ENCODE assay signal across 10 cellular contexts in genomic region chr9:133420392-133420827, GRCh38. TPM values are rescaled to one million over a fixed set of nuclear protein-coding genes. Genes with fewer than 3 reads are reported as not detected.
DNase-seq lines count a peak whose midpoint lies in the region; ATAC-seq and TF ChIP-seq lines count a peak whose summit lies in the region.
"Had no signal": no experiment of that assay in that cellular context is flagged by ENCODE, and none has a peak within 500 bp of the region (broad histone marks: within the 10 kb centered on the region; RNA-seq: fewer than 3 reads in every experiment).

No MANE protein-coding gene starts in this region.

- H3K27me3 ChIP-seq in stomach, result peaks cover 0 to 3% (median 0%) of the 10 kb centered on the region in 3 donors
- H3K27me3 ChIP-seq: SJSA1 had no signal

- WGBS in stomach, 5 donors, result 55 to 72% (median 66%) methylated on average over 5 of the region's 5 CpGs

- H3K9me3 Mint-ChIP-seq in activated T-cell treated with anti-CD3 and anti-CD28 coated beads, Interleukin-2, amount 50 U/mL, for 72 hours, result no peaks in the 10 kb centered on the region
- no peaks in the 10 kb centered on the region for H3K9me3 Mint-ChIP-seq in activated T-cell treated with anti-CD3 and anti-CD28 coated beads, Interleukin-2, amount 50 U/mL, for 4 hours
- H3K9me3 Mint-ChIP-seq in activated naive CD8-positive, alpha-beta T cell (ENCODE audit: low read depth), result no peaks in the 10 kb centered on the region
- H3K9me3 Mint-ChIP-seq in stimulated activated effector memory CD8-positive, alpha-beta T cell treated with anti-CD3 and anti-CD28 coated beads, Interleukin-12 subunit alpha, Interleukin-12 subunit beta, amount 100 ng/mL, for 72 hours, result no peaks in the 10 kb centered on the region
- H3K9me3 Mint-ChIP-seq: activated CD4-positive, alpha-beta T cell treated with anti-CD3 and anti-CD28 coated beads, Interleukin-2, amount 10 ng/mL, durations not matched to agents 7 days and 5 days had no signal

- peaks cover 2% of the 10 kb centered on the region for H3K27me3 Mint-ChIP-seq in activated T-cell treated with anti-CD3 and anti-CD28 coated beads, Interleukin-2, amount 50 U/mL, for 72 hours (ENCODE audit: low read depth)
- peaks cover 8% of the 10 kb centered on the region for H3K27me3 Mint-ChIP-seq in activated T-cell treated with anti-CD3 and anti-CD28 coated beads, Interleukin-2, amount 50 U/mL, for 4 hours (ENCODE audit: low read depth)
- H3K27me3 Mint-ChIP-seq in activated naive CD8-positive, alpha-beta T cell, result no peaks in the 10 kb centered on the region
- H3K27me3 Mint-ChIP-seq: activated CD4-positive, alpha-beta T cell treated with anti-CD3 and anti-CD28 coated beads, Interleukin-2, amount 10 ng/mL, durations not matched to agents 7 days and 5 days had no signal

- DNase-seq in activated T-cell treated with anti-CD3 and anti-CD28 coated beads, Interleukin-2, amount 50 U/mL, for 72 hours, result peak in 1 of 2 donors; percentile 39
- DNase-seq in activated T-cell treated with anti-CD3 and anti-CD28 coated beads, Interleukin-2, amount 50 U/mL, for 4 hours, result no peak
- DNase-seq in stimulated activated effector memory CD8-positive, alpha-beta T cell treated with anti-CD3 and anti-CD28 coated beads, Interleukin-12 subunit alpha, Interleukin-12 subunit beta, amount 100 ng/mL, for 72 hours (ENCODE audit: low spot score in 2 of 2), result peak in 1 of 2 donors; percentile 66
- DNase-seq in RKO (ENCODE audit: low spot score) (no peak), stomach (no peak), NCI-H524 treated with DMSO at 0.1 percent for 48 hours (lab: John Stamatoyannopoulos, UW) (no peak)
- DNase-seq: activated CD4-positive, alpha-beta T cell treated with anti-CD3 and anti-CD28 coated beads, Interleukin-2, amount 10 ng/mL, durations not matched to agents 7 days and 5 days had no signal

- no peak for ATAC-seq in activated T-cell treated with anti-CD3 and anti-CD28 coated beads, Interleukin-2, amount 50 U/mL, for 72 hours (replicated peaks in 1 of 2)
- no peak for ATAC-seq in activated T-cell treated with anti-CD3 and anti-CD28 coated beads, Interleukin-2, amount 50 U/mL, for 4 hours
- peak; percentile 36 for ATAC-seq in HG02981 (IDR thresholded peaks at IDR 0.05; ENCODE audit: unreplicated experiment)
- peak; percentile 31 for ATAC-seq in stimulated activated effector memory CD8-positive, alpha-beta T cell treated with anti-CD3 and anti-CD28 coated beads, Interleukin-12 subunit alpha, Interleukin-12 subunit beta, amount 100 ng/mL, for 72 hours

- TF ChIP-seq POLR2A in stomach (IDR thresholded peaks at IDR 0.05), result no peak

- peak overlapping the region; percentile 84 for H3K27ac Mint-ChIP-seq in activated T-cell treated with anti-CD3 and anti-CD28 coated beads, Interleukin-2, amount 50 U/mL, for 72 hours
- H3K27ac Mint-ChIP-seq in activated naive CD8-positive, alpha-beta T cell, result peak overlapping the region; percentile 61
- H3K27ac Mint-ChIP-seq in stimulated activated effector memory CD8-positive, alpha-beta T cell treated with anti-CD3 and anti-CD28 coated beads, Interleukin-12 subunit alpha, Interleukin-12 subunit beta, amount 100 ng/mL, for 72 hours, result peak overlapping the region; percentile 96
- H3K27ac Mint-ChIP-seq: activated CD4-positive, alpha-beta T cell treated with anti-CD3 and anti-CD28 coated beads, Interleukin-2, amount 10 ng/mL, durations not matched to agents 7 days and 5 days had no signal

- peaks cover 0 to 8% (median 7%) of the 10 kb centered on the region in 4 donors for H3K36me3 ChIP-seq in stomach

- peak overlapping the region; percentile 68 for H3K4me3 Mint-ChIP-seq in activated T-cell treated with anti-CD3 and anti-CD28 coated beads, Interleukin-2, amount 50 U/mL, for 72 hours
- no peak overlapping the region for H3K4me3 Mint-ChIP-seq in activated T-cell treated with anti-CD3 and anti-CD28 coated beads, Interleukin-2, amount 50 U/mL, for 4 hours
- H3K4me3 Mint-ChIP-seq in activated naive CD8-positive, alpha-beta T cell, result peak overlapping the region; percentile 22
- peak overlapping the region; percentile 37 for H3K4me3 Mint-ChIP-seq in stimulated activated effector memory CD8-positive, alpha-beta T cell treated with anti-CD3 and anti-CD28 coated beads, Interleukin-12 subunit alpha, Interleukin-12 subunit beta, amount 100 ng/mL, for 72 hours
- H3K4me3 Mint-ChIP-seq: activated CD4-positive, alpha-beta T cell treated with anti-CD3 and anti-CD28 coated beads, Interleukin-2, amount 10 ng/mL, durations not matched to agents 7 days and 5 days had no signal

- no peak overlapping the region for H3K27ac ChIP-seq in stomach
- H3K27ac ChIP-seq: SJSA1 had no signal

- no peak for TF ChIP-seq EP300 in stomach (IDR thresholded peaks at IDR 0.05)

- H3K4me3 ChIP-seq in stomach, result no peak overlapping the region
- H3K4me3 ChIP-seq: SJSA1 had no signal

- no peaks in the 10 kb centered on the region for H3K36me3 Mint-ChIP-seq in activated T-cell treated with anti-CD3 and anti-CD28 coated beads, Interleukin-2, amount 50 U/mL, for 72 hours (ENCODE audit: insufficient read depth in 2 of 2)
- H3K36me3 Mint-ChIP-seq in activated T-cell treated with anti-CD3 and anti-CD28 coated beads, Interleukin-2, amount 50 U/mL, for 4 hours (ENCODE audit: insufficient read depth), result peaks cover 2% of the 10 kb centered on the region
- peaks cover 2% of the 10 kb centered on the region for H3K36me3 Mint-ChIP-seq in activated naive CD8-positive, alpha-beta T cell
- peaks cover 29% of the 10 kb centered on the region for H3K36me3 Mint-ChIP-seq in stimulated activated effector memory CD8-positive, alpha-beta T cell treated with anti-CD3 and anti-CD28 coated beads, Interleukin-12 subunit alpha, Interleukin-12 subunit beta, amount 100 ng/mL, for 72 hours

- H3K9me3 ChIP-seq in stomach, result no peaks in the 10 kb centered on the region
- H3K9me3 ChIP-seq: SJSA1 had no signal

- peaks cover 58% of the 10 kb centered on the region for H3K4me1 Mint-ChIP-seq in activated T-cell treated with anti-CD3 and anti-CD28 coated beads, Interleukin-2, amount 50 U/mL, for 72 hours (ENCODE audit: low read depth)
- peaks cover 41% of the 10 kb centered on the region for H3K4me1 Mint-ChIP-seq in activated T-cell treated with anti-CD3 and anti-CD28 coated beads, Interleukin-2, amount 50 U/mL, for 4 hours (ENCODE audit: low read depth)
- peaks cover 35% of the 10 kb centered on the region for H3K4me1 Mint-ChIP-seq in activated naive CD8-positive, alpha-beta T cell (ENCODE audit: low read depth)
- H3K4me1 Mint-ChIP-seq in stimulated activated effector memory CD8-positive, alpha-beta T cell treated with anti-CD3 and anti-CD28 coated beads, Interleukin-12 subunit alpha, Interleukin-12 subunit beta, amount 100 ng/mL, for 72 hours, result peaks cover 58% of the 10 kb centered on the region

- peaks cover 49 to 91% (median 85%) of the 10 kb centered on the region in 4 donors for H3K4me1 ChIP-seq in stomach

- intact Hi-C loops in stomach (cut with DNase I; ENCODE audit: low total_unique reads), result no loop called here

- TF ChIP-seq CTCF in stomach (IDR thresholded peaks at IDR 0.05), result no peak

RNA-seq across cellular contexts. Expression of gene ADAMTS13, which starts 1.8 kb away (rescaled TPM):
- 1 to 10 TPM; 3.9 to 4.7 TPM for total RNA-seq in activated T-cell treated with anti-CD3 and anti-CD28 coated beads, Interleukin-2, amount 50 U/mL, for 72 hours
- total RNA-seq in activated T-cell treated with anti-CD3 and anti-CD28 coated beads, Interleukin-2, amount 50 U/mL, for 4 hours, result under 1 TPM; 0.60 to 0.91 (median 0.79) TPM
- 10 to 100 TPM in 1 of 5 donors, 1 to 10 TPM in 3, not detected in 1; 4.6 to 19.6 (median 6.1) TPM for total RNA-seq in stomach
- polyA plus RNA-seq in stomach, result 1 to 10 TPM; 6.6 to 8.3 (median 8.3) TPM

RNA-seq across cellular contexts. Expression of gene REXO4, which starts 2.6 kb away (rescaled TPM):
- 10 to 100 TPM; 22.9 to 25.0 TPM for total RNA-seq in activated T-cell treated with anti-CD3 and anti-CD28 coated beads, Interleukin-2, amount 50 U/mL, for 72 hours
- 10 to 100 TPM; 67.5 to 79.5 (median 79.3) TPM for total RNA-seq in activated T-cell treated with anti-CD3 and anti-CD28 coated beads, Interleukin-2, amount 50 U/mL, for 4 hours
- total RNA-seq in stomach, result 10 to 100 TPM in 3 of 5 donors, 1 to 10 TPM in 1, under 1 TPM in 1; 0.45 to 64.3 (median 11.2) TPM
- 10 to 100 TPM; 14.3 to 16.8 (median 14.7) TPM for polyA plus RNA-seq in stomach

RNA-seq across cellular contexts. Expression of gene CACFD1, which starts 39.4 kb away (rescaled TPM):
- 1 to 10 TPM; 1.3 to 2.8 TPM for total RNA-seq in activated T-cell treated with anti-CD3 and anti-CD28 coated beads, Interleukin-2, amount 50 U/mL, for 72 hours
- 1 to 10 TPM in 1 of 3 donors, under 1 TPM in 2; 0.73 to 1.1 (median 0.86) TPM for total RNA-seq in activated T-cell treated with anti-CD3 and anti-CD28 coated beads, Interleukin-2, amount 50 U/mL, for 4 hours
- 10 to 100 TPM; 11.7 to 74.2 (median 16.7) TPM for total RNA-seq in stomach
- polyA plus RNA-seq in stomach, result 10 to 100 TPM; 15.6 to 28.9 (median 28.3) TPM

RNA-seq across cellular contexts. Expression of gene STKLD1, which starts 44.2 kb away (rescaled TPM):
- total RNA-seq in activated T-cell treated with anti-CD3 and anti-CD28 coated beads, Interleukin-2, amount 50 U/mL, for 72 hours, result 1 to 10 TPM in 1 of 2 donors, under 1 TPM in 1; 0.88 to 1.3 TPM
- under 1 TPM in 2 of 3 donors, not detected in 1; 0.16 to 0.42 TPM for total RNA-seq in activated T-cell treated with anti-CD3 and anti-CD28 coated beads, Interleukin-2, amount 50 U/mL, for 4 hours
- not detected for total RNA-seq in stomach
- 1 to 10 TPM; 1.3 to 2.6 (median 1.9) TPM for polyA plus RNA-seq in stomach

RNA-seq across cellular contexts. Expression of gene SURF4, which starts 44.5 kb away (rescaled TPM):
- total RNA-seq in activated T-cell treated with anti-CD3 and anti-CD28 coated beads, Interleukin-2, amount 50 U/mL, for 72 hours, result 100 to 1,000 TPM; 426 to 494 TPM
- 100 to 1,000 TPM; 235 to 292 (median 255) TPM for total RNA-seq in activated T-cell treated with anti-CD3 and anti-CD28 coated beads, Interleukin-2, amount 50 U/mL, for 4 hours
- 100 to 1,000 TPM; 123 to 200 (median 147) TPM for total RNA-seq in stomach
- polyA plus RNA-seq in stomach, result 10 to 100 TPM; 26.4 to 57.0 (median 42.4) TPM

Comparison
In these comparisons a context has a peak if more than half of its experiments do, and no peak if none do; other contexts are left out.
1. ATAC-seq: peak in HG02981 (single experiment) and stimulated activated effector memory CD8-positive, alpha-beta T cell treated with anti-CD3 and anti-CD28 coated beads, Interleukin-12 subunit alpha, Interleukin-12 subunit beta, amount 100 ng/mL, for 72 hours (single experiment); none in activated T-cell treated with anti-CD3 and anti-CD28 coated beads, Interleukin-2, amount 50 U/mL, for 72 hours (0 of 2) and activated T-cell treated with anti-CD3 and anti-CD28 coated beads, Interleukin-2, amount 50 U/mL, for 4 hours (0 of 2).
2. Peak in every context shown above with its lines, with median percentiles within 50 percentile points of each other: H3K27ac Mint-ChIP-seq.